Comparison of ENCODE assay signal across 23 cellular contexts in the genomic region with DNA sequence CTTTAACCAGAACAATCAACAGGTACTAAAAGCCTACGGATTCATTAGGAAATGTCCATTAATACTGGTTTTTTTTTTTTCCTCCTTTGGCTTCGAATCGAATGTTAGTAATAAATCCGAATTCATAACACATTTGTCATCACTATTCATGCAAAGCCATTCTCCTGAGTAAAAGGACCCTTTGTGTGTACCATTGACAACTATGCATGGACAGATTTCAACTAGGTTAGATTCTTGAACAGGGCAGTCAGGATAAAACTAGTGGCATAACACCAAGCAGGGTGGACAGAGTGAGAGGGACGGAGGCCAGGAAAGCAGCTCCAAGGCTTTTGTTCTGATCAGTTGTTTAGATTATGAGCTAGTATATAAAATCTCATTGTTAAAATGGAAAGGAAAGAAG.
DNase-seq lines count a peak whose midpoint lies in the region; ATAC-seq, FAIRE-seq and TF ChIP-seq lines count a peak whose summit lies in the region.
"Had no signal": no experiment of that assay in that cellular context is flagged by ENCODE, and none has a peak within 500 bp of the region (broad histone marks: within the 10 kb centered on the region; RNA-seq: fewer than 3 reads in every experiment).

No MANE protein-coding gene starts in this region.

- no peak for ATAC-seq in IMR-90 (ENCODE audit: low read depth)
- ATAC-seq in RWPE2 (ENCODE audit: low read depth), result peak; percentile 84
- no peak for ATAC-seq in heart left ventricle
- ATAC-seq in GM21717 (IDR thresholded peaks at IDR 0.05; ENCODE audit: unreplicated experiment), result no peak
- ATAC-seq: HCT116, K562, Right ventricle myocardium inferior had no signal

- H3K23ac ChIP-seq in IMR-90 (ENCODE audit: low read depth, low read length), result no peak overlapping the region

- no peak overlapping the region for H2BK20ac ChIP-seq in IMR-90 (ENCODE audit: low read depth, low read length)

- POLR2A ChIA-PET in IMR-90 (lab: Charles Lee; ENCODE audit: unreplicated experiment), result no interaction called here

- H3K9me3 ChIP-seq in IMR-90 (ENCODE audit: control insufficient read depth, insufficient read depth, low read length) (no peaks in the 10 kb centered on the region; the same call in 1 of the 2 replicates), RWPE2 (ENCODE audit: severe bottlenecking) (no peaks in the 10 kb centered on the region), heart left ventricle (no peaks in the 10 kb centered on the region)
- H3K9me3 ChIP-seq: Caco-2, SJSA1 had no signal

- no peak overlapping the region for H3K4me2 ChIP-seq in IMR-90 (ENCODE audit: low read depth, low read length)

- H3K4me1 ChIP-seq in IMR-90 (ENCODE audit: control insufficient read depth, insufficient read depth, low read length), result no peaks in the 10 kb centered on the region
- H3K4me1 ChIP-seq in RWPE2 (ENCODE audit: insufficient read depth, poor library complexity, severe bottlenecking), result peaks cover 6% of the 10 kb centered on the region
- no peaks in the 10 kb centered on the region for H3K4me1 ChIP-seq in heart left ventricle
- H3K4me1 ChIP-seq: Caco-2, SJSA1 had no signal

- H3K56ac ChIP-seq in IMR-90 (ENCODE audit: extremely low read depth, insufficient read depth, low read length), result no peak overlapping the region

- intact Hi-C loops in IMR-90 (cut with micrococcal nuclease), result no loop called here
- intact Hi-C loops in heart left ventricle (cut with DNase I), result no loop called here

- H3K4me3 ChIP-seq in IMR-90 (ENCODE audit: insufficient read depth, low read depth, low read length), result no peak overlapping the region
- H3K4me3 ChIP-seq in RWPE2 (ENCODE audit: severe bottlenecking), result no peak overlapping the region
- H3K4me3 ChIP-seq in heart left ventricle, result no peak overlapping the region
- H3K4me3 ChIP-seq: K562, SJSA1 had no signal

- H3K36me3 ChIP-seq in IMR-90 (ENCODE audit: control insufficient read depth, insufficient read depth, low read length) (no peaks in the 10 kb centered on the region), RWPE2 (ENCODE audit: low read depth) (no peaks in the 10 kb centered on the region), heart left ventricle (no peaks in the 10 kb centered on the region)
- H3K36me3 ChIP-seq: SJSA1 had no signal

- H3K27ac ChIP-seq in IMR-90 (ENCODE audit: insufficient read depth, low read length), result no peak overlapping the region
- H3K27ac ChIP-seq in RWPE2 (ENCODE audit: poor library complexity, severe bottlenecking), result peak overlapping the region; percentile 72
- no peak overlapping the region for H3K27ac ChIP-seq in heart left ventricle
- H3K27ac ChIP-seq: SJSA1 had no signal

- no peak overlapping the region for H3K18ac ChIP-seq in IMR-90 (ENCODE audit: low read depth, low read length)

- dilution Hi-C loops in IMR-90 (cut with HindIII; ENCODE audit: low sequenced_read_pairs, unreplicated experiment), result no loop called here

- no TSS peak for BruUV-seq in IMR-90 (replicated peaks; lab: Mats Ljungman, UMichigan)

- no peak overlapping the region for H4K5ac ChIP-seq in IMR-90 (ENCODE audit: low read depth, low read length)

- H4K91ac ChIP-seq in IMR-90 (ENCODE audit: insufficient read depth, low read depth, low read length), result no peak overlapping the region

- no peak overlapping the region for H4K8ac ChIP-seq in IMR-90 (ENCODE audit: low read depth in 2 of 2, low read length in 2 of 2)

- H4K20me1 ChIP-seq in IMR-90 (ENCODE audit: insufficient read depth, low read length), result no peaks in the 10 kb centered on the region

- no peak overlapping the region for H2AFZ ChIP-seq in IMR-90 (replicated peaks; ENCODE audit: low read length, poor library complexity)

- H2BK5ac ChIP-seq in IMR-90 (ENCODE audit: low read depth, low read length, poor library complexity, severe bottlenecking), result no peak overlapping the region

- H2AK9ac ChIP-seq in IMR-90 (replicated peaks; ENCODE audit: low read depth, low read length, poor library complexity), result no peak overlapping the region

- H3K14ac ChIP-seq in IMR-90 (replicated peaks; ENCODE audit: low read depth, low read length), result no peak overlapping the region

- no peak overlapping the region for H3K4ac ChIP-seq in IMR-90 (ENCODE audit: low read depth, low read length)

- DNase-seq in IMR-90 (peak; percentile 33), RWPE2 (ENCODE audit: low spot score) (no peak), foreskin melanocyte (peak; percentile 44), urothelium cell line (ENCODE audit: low spot score) (peak; percentile 12), superior temporal gyrus (ENCODE audit: extremely low spot score) (no peak), heart left ventricle (no peak)
- DNase-seq: Caco-2; CD4-positive, CD25-positive, alpha-beta regulatory T cell; DMS153; GOT3; NCI-H1092 treated with DMSO at 0.1 percent for 48 hours; NCI-H1436 treated with DMSO at 0.1 percent for 48 hours; NCI-H2029; NCI-H2227 treated with DMSO at 0.1 percent for 48 hours; NCI-H510A; NCI-H748 treated with DMSO at 0.1 percent for 48 hours had no signal

- no peaks in the 10 kb centered on the region for H3K27me3 ChIP-seq in IMR-90 (ENCODE audit: control insufficient read depth, insufficient read depth, low read length)
- H3K27me3 ChIP-seq in RWPE2 (ENCODE audit: insufficient read depth, poor library complexity, severe bottlenecking), result no peaks in the 10 kb centered on the region
- no peaks in the 10 kb centered on the region for H3K27me3 ChIP-seq in heart left ventricle
- H3K27me3 ChIP-seq: SJSA1 had no signal

- H2BK15ac ChIP-seq in IMR-90 (ENCODE audit: low read depth, low read length), result no peak overlapping the region

- CTCF ChIA-PET in IMR-90 (lab: Yijun Ruan, JAX), result no interaction called here

- no peak for FAIRE-seq in urothelium cell line (lab: Jason Lieb, UNC)
- FAIRE-seq: G401.6, GM18507, K562 had no signal

- TF ChIP-seq RAD21 in IMR-90 (IDR thresholded peaks at IDR 0.05; ENCODE audit: low read length), result no peak

- H2BK120ac ChIP-seq in IMR-90 (ENCODE audit: low read depth, low read length), result no peak overlapping the region

- no peaks in the 10 kb centered on the region for H3K79me1 ChIP-seq in IMR-90 (ENCODE audit: low read depth in 1 of 2, low read length in 2 of 2)

- in situ Hi-C loops in IMR-90 (cut with MboI; ENCODE audit: low sequenced_read_pairs), result no loop called here

- TF ChIP-seq POLR2A in IMR-90 (IDR thresholded peaks at IDR 0.05; ENCODE audit: low read depth, low read length) (no peak), heart left ventricle (IDR thresholded peaks at IDR 0.05) (no peak)

- H3K9me1 ChIP-seq in IMR-90 (ENCODE audit: insufficient read depth, low read length), result no peaks in the 10 kb centered on the region

- H3K9ac ChIP-seq in IMR-90 (ENCODE audit: low read depth, low read length), result no peak overlapping the region

- no peak for TF ChIP-seq CTCF in IMR-90 (conservative IDR thresholded peaks at IDR 0.05; ENCODE audit: low read depth, low read length)
- no peak for TF ChIP-seq CTCF in RWPE2 (IDR thresholded peaks at IDR 0.05; ENCODE audit: poor library complexity, severe bottlenecking)
- no peak for TF ChIP-seq CTCF in heart left ventricle (IDR thresholded peaks at IDR 0.05)

- WGBS in IMR-90 (ENCODE audit: extremely low coverage in 2 of 2, insufficient read length in 1 of 2), 2 experiments, result 40% methylated on average over 1 of the region's 5 CpGs; no CpG with 5 or more reads in 1 of the 2 experiments
- WGBS in heart left ventricle, 4 donors, result 68 to 81% (median 77%) methylated on average over 5 of the region's 5 CpGs

- H2AK5ac ChIP-seq in IMR-90 (ENCODE audit: low read depth, low read length), result no peak overlapping the region

TF ChIP-seq in IMR-90, 13 proteins besides CTCF, POLR2A, EP300 and RAD21:
- no peak for TF ChIP-seq BHLHE40 (IDR thresholded peaks at IDR 0.05; ENCODE audit: low read depth, low read length)
- TF ChIP-seq FOS (IDR thresholded peaks at IDR 0.05; ENCODE audit: low read depth, low read length), result no peak
- TF ChIP-seq CHD1 (IDR thresholded peaks at IDR 0.05; ENCODE audit: low read depth, low read length), result no peak
- no peak for TF ChIP-seq SMC3 (IDR thresholded peaks at IDR 0.05; ENCODE audit: low read depth, low read length)
- no peak for TF ChIP-seq RFX5 (IDR thresholded peaks at IDR 0.05; ENCODE audit: low read depth, low read length)
- no peak for TF ChIP-seq RCOR1 (IDR thresholded peaks at IDR 0.05; ENCODE audit: insufficient replicate concordance, low read length)
- no peak for TF ChIP-seq MAZ (IDR thresholded peaks at IDR 0.05; ENCODE audit: borderline replicate concordance, low read depth, low read length)
- TF ChIP-seq, protein P1, sequence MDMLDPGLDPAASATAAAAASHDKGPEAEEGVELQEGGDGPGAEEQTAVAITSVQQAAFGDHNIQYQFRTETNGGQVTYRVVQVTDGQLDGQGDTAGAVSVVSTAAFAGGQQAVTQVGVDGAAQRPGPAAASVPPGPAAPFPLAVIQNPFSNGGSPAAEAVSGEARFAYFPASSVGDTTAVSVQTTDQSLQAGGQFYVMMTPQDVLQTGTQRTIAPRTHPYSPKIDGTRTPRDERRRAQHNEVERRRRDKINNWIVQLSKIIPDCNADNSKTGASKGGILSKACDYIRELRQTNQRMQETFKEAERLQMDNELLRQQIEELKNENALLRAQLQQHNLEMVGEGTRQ (IDR thresholded peaks at IDR 0.05; ENCODE audit: low read depth, low read length), result no peak
- TF ChIP-seq MXI1 (IDR thresholded peaks at IDR 0.05; ENCODE audit: borderline replicate concordance, low read depth, low read length), result no peak
- TF ChIP-seq CEBPB (IDR thresholded peaks at IDR 0.05; ENCODE audit: low read depth, low read length), result no peak
- TF ChIP-seq NFE2L2 (IDR thresholded peaks at IDR 0.05; ENCODE audit: low read depth, low read length), result no peak
- TF ChIP-seq, protein P2, sequence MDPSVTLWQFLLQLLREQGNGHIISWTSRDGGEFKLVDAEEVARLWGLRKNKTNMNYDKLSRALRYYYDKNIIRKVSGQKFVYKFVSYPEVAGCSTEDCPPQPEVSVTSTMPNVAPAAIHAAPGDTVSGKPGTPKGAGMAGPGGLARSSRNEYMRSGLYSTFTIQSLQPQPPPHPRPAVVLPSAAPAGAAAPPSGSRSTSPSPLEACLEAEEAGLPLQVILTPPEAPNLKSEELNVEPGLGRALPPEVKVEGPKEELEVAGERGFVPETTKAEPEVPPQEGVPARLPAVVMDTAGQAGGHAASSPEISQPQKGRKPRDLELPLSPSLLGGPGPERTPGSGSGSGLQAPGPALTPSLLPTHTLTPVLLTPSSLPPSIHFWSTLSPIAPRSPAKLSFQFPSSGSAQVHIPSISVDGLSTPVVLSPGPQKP (IDR thresholded peaks at IDR 0.05; ENCODE audit: borderline replicate concordance, low read depth, low read length), result no peak
- TF ChIP-seq MAFK (IDR thresholded peaks at IDR 0.05; ENCODE audit: low read depth, low read length), result no peak

Comparison
In these comparisons a context has a peak if more than half of its experiments do, and no peak if none do; other contexts are left out.
1. DNase-seq: peak in IMR-90 (single experiment), foreskin melanocyte (single experiment) and urothelium cell line (single experiment); none in RWPE2 (single experiment), superior temporal gyrus (single experiment) and heart left ventricle (0 of 5).